25 cellular contexts compared by ENCODE assay signal in the genomic region with DNA sequence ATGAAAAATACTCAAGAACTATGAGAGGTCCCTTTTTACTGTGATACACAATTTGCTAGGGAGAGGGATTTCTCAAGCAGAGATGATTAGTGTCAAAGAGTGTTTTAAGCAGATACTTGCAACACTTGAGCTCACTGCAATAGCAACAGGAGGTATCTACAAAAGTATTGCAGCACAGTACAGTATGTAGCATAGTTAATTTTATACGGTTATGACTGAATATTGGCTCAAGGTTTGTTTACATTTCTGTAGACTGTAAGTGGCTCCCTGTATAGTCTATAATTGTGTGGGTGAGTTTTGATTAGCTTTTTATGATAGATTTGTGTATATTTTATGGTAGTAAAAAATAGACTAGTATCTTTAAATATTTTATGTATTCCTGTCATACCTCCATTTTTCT.
"Had no signal": no experiment of that assay in that cellular context is flagged by ENCODE, and none has a peak within 500 bp of the region (broad histone marks: within the 10 kb centered on the region; RNA-seq: fewer than 3 reads in every experiment).

No MANE protein-coding gene starts in this region.

- H3K36me3 ChIP-seq: neural progenitor cell, ovary, right lobe of liver, sigmoid colon, stomach, thoracic aorta, thyroid gland, tibial nerve, upper lobe of left lung, vagina had no signal

- DNase-seq: naive thymus-derived CD8-positive, alpha-beta T cell; occipital lobe; ovary; posterior cingulate gyrus; psoas muscle; right cardiac atrium; right lobe of liver; sigmoid colon; small intestine; stimulated activated CD4-positive, alpha-beta T cell treated with anti-CD3 and anti-CD28 coated beads, Interleukin-15, amount 100 ng/mL, for 24 hours; stimulated activated CD4-positive, alpha-beta T cell treated with anti-CD3 and anti-CD28 coated beads, Interleukin-2, amount 100 ng/mL, for 24 hours; stimulated activated CD4-positive, alpha-beta T cell treated with anti-CD3 and anti-CD28 coated beads, Interleukin-2, amount 100 ng/mL, for 48 hours; stimulated activated CD4-positive, alpha-beta T cell treated with anti-CD3 and anti-CD28 coated beads, Interleukin-4, amount 100 ng/mL, for 24 hours; stimulated activated naive B cell treated with anti-CD40 and anti-IgM and Interleukin-4, amounts not matched to agents 10 μg/mL and 1 μg/mL and 100 μg/mL, for 72 hours; stimulated activated naive CD4-positive, alpha-beta T cell treated with Interleukin-2 at 50 U/mL for 16 hours; stomach; thyroid gland; trophoblast cell; upper lobe of left lung had no signal

- ATAC-seq: naive thymus-derived CD8-positive, alpha-beta T cell; psoas muscle; right cardiac atrium; right lobe of liver; stimulated activated effector memory CD8-positive, alpha-beta T cell treated with anti-CD3 and anti-CD28 coated beads, Interleukin-12 subunit alpha, Interleukin-12 subunit beta, amount 100 ng/mL, for 72 hours; stimulated activated naive B cell treated with anti-CD40 and anti-IgM and Interleukin-4, amounts not matched to agents 10 μg/mL and 1 μg/mL and 100 μg/mL, for 72 hours had no signal

- H3K9ac ChIP-seq: neural progenitor cell, parathyroid adenoma had no signal

- H3K9me3 ChIP-seq: ovary, psoas muscle, right lobe of liver, sigmoid colon, thoracic aorta, thyroid gland, tibial nerve, upper lobe of left lung, vagina had no signal

- H3K27ac ChIP-seq: neural progenitor cell, ovary, parathyroid adenoma, psoas muscle, right lobe of liver, sigmoid colon, stomach, thoracic aorta, thyroid gland, tibial nerve, upper lobe of left lung, vagina had no signal

- H3K4me3 ChIP-seq: neural progenitor cell, ovary, psoas muscle, right lobe of liver, sigmoid colon, stomach, thoracic aorta, thyroid gland, tibial nerve, upper lobe of left lung, vagina had no signal
